In genomic region chr5:172760136-172760535, GRCh38 we compare ENCODE assay signal across 19 cellular contexts. TPM values are rescaled to one million over a fixed set of nuclear protein-coding genes. Genes with fewer than 3 reads are reported as not detected.
DNase-seq lines count a peak whose midpoint lies in the region; ATAC-seq and TF ChIP-seq lines count a peak whose summit lies in the region.
"Had no signal": no experiment of that assay in that cellular context is flagged by ENCODE, and none has a peak within 500 bp of the region (broad histone marks: within the 10 kb centered on the region; RNA-seq: fewer than 3 reads in every experiment).

No MANE protein-coding gene starts in this region.

- peaks cover 0 to 4% of the 10 kb centered on the region in 2 donors for H3K36me3 Mint-ChIP-seq in activated T-cell treated with anti-CD3 and anti-CD28 coated beads, Interleukin-2, amount 50 U/mL, for 72 hours (ENCODE audit: insufficient read depth in 2 of 2)
- peaks cover 5% of the 10 kb centered on the region for H3K36me3 Mint-ChIP-seq in stimulated activated effector memory CD8-positive, alpha-beta T cell treated with anti-CD3 and anti-CD28 coated beads, Interleukin-12 subunit alpha, Interleukin-12 subunit beta, amount 100 ng/mL, for 72 hours
- H3K36me3 Mint-ChIP-seq: CD14-positive monocyte had no signal

- peak overlapping the region; percentile 87 for H3K27ac Mint-ChIP-seq in activated T-cell treated with anti-CD3 and anti-CD28 coated beads, Interleukin-2, amount 50 U/mL, for 72 hours
- peak overlapping the region; percentile 14 for H3K27ac Mint-ChIP-seq in stimulated activated effector memory CD8-positive, alpha-beta T cell treated with anti-CD3 and anti-CD28 coated beads, Interleukin-12 subunit alpha, Interleukin-12 subunit beta, amount 100 ng/mL, for 72 hours

- CTCF ChIA-PET in HEK293 (lab: Yijun Ruan, JAX), result interaction anchor here (0.7 to 1.3 kb wide), 2 partner anchors 19 to 1558 kb away, joined by 3 to 4 read pairs; no protein-coding TSS in a partner anchor

- H3K9me3 ChIP-seq in HEK293 (ENCODE audit: control insufficient read depth, insufficient read depth, low read depth, low read length), result no peaks in the 10 kb centered on the region
- H3K9me3 ChIP-seq: BE2C had no signal

- H3K9me3 Mint-ChIP-seq in activated T-cell treated with anti-CD3 and anti-CD28 coated beads, Interleukin-2, amount 50 U/mL, for 72 hours, result peaks cover 0 to 5% of the 10 kb centered on the region in 2 donors
- peaks cover 6% of the 10 kb centered on the region for H3K9me3 Mint-ChIP-seq in stimulated activated effector memory CD8-positive, alpha-beta T cell treated with anti-CD3 and anti-CD28 coated beads, Interleukin-12 subunit alpha, Interleukin-12 subunit beta, amount 100 ng/mL, for 72 hours
- H3K9me3 Mint-ChIP-seq: CD4-positive, alpha-beta T cell had no signal

- in situ Hi-C loops in ACHN (cut with HindIII; ENCODE audit: low pct_ligation_motif_present, low pct_unique_long_range_greater_than_20kb, low sequenced_read_pairs), result no loop called here

- H3K27ac ChIP-seq in HEK293 (ENCODE audit: extremely low read depth, low read depth, low read length), result no peak overlapping the region
- H3K27ac ChIP-seq: 22Rv1, BLaER1 had no signal

- H3K4me1 Mint-ChIP-seq in activated T-cell treated with anti-CD3 and anti-CD28 coated beads, Interleukin-2, amount 50 U/mL, for 72 hours (ENCODE audit: low read depth), result peaks cover 6% of the 10 kb centered on the region
- peaks cover 27% of the 10 kb centered on the region for H3K4me1 Mint-ChIP-seq in stimulated activated effector memory CD8-positive, alpha-beta T cell treated with anti-CD3 and anti-CD28 coated beads, Interleukin-12 subunit alpha, Interleukin-12 subunit beta, amount 100 ng/mL, for 72 hours

- H3K4me3 Mint-ChIP-seq in activated T-cell treated with anti-CD3 and anti-CD28 coated beads, Interleukin-2, amount 50 U/mL, for 72 hours, result no peak overlapping the region
- H3K4me3 Mint-ChIP-seq in stimulated activated effector memory CD8-positive, alpha-beta T cell treated with anti-CD3 and anti-CD28 coated beads, Interleukin-12 subunit alpha, Interleukin-12 subunit beta, amount 100 ng/mL, for 72 hours, result no peak overlapping the region
- H3K4me3 Mint-ChIP-seq: CD4-positive, alpha-beta T cell had no signal

- H3K4me1 ChIP-seq in HEK293 (ENCODE audit: control insufficient read depth, insufficient read depth, low read length), result no peaks in the 10 kb centered on the region
- H3K4me1 ChIP-seq: BE2C had no signal

- H3K4me3 ChIP-seq in HEK293 (ENCODE audit: low read depth, low read length), result no peak overlapping the region
- H3K4me3 ChIP-seq: A549, BLaER1, GM12878 had no signal

- ATAC-seq in activated T-cell treated with anti-CD3 and anti-CD28 coated beads, Interleukin-2, amount 50 U/mL, for 72 hours (replicated peaks in 1 of 2), result no peak
- ATAC-seq in stimulated activated effector memory CD8-positive, alpha-beta T cell treated with anti-CD3 and anti-CD28 coated beads, Interleukin-12 subunit alpha, Interleukin-12 subunit beta, amount 100 ng/mL, for 72 hours, result no peak
- ATAC-seq: A549, GM12878 had no signal

- POLR2A ChIA-PET in HEK293 (lab: Yijun Ruan, JAX), result interaction anchor here (0.7 to 2.8 kb wide), 2 partner anchors 11 to 13 kb away, joined by 3 to 16 read pairs; partner anchors contain the start of gene DUSP1

- no peak for DNase-seq in activated T-cell treated with anti-CD3 and anti-CD28 coated beads, Interleukin-2, amount 50 U/mL, for 72 hours
- no peak for DNase-seq in activated T-cell treated with anti-CD3 and anti-CD28 coated beads for 4 hours
- DNase-seq in stimulated activated effector memory CD8-positive, alpha-beta T cell treated with anti-CD3 and anti-CD28 coated beads, Interleukin-12 subunit alpha, Interleukin-12 subunit beta, amount 100 ng/mL, for 72 hours (ENCODE audit: low spot score in 2 of 2), result no peak
- DNase-seq in hippocampal formation (lab: John Stamatoyannopoulos, UW), result no peak
- DNase-seq in HK-2 (ENCODE audit: unreplicated experiment), result no peak
- DNase-seq in ACHN, result no peak
- DNase-seq: BE2C; C1 segment of cervical spinal cord; CD4-positive, alpha-beta T cell; CD8-positive, alpha-beta memory T cell; COR-L47; DMS 273 treated with DMSO at 0.1 percent for 48 hours; DMS79 treated with DMSO at 0.1 percent for 48 hours had no signal

- TF ChIP-seq CTCF in HEK293 (tag by site-specific recombination; IDR thresholded peaks at IDR 0.05), result no peak

- no peaks in the 10 kb centered on the region for H3K27me3 Mint-ChIP-seq in activated T-cell treated with anti-CD3 and anti-CD28 coated beads, Interleukin-2, amount 50 U/mL, for 72 hours (ENCODE audit: low read depth)
- H3K27me3 Mint-ChIP-seq: CD4-positive, alpha-beta T cell had no signal

- H3K36me3 ChIP-seq in HEK293 (ENCODE audit: control insufficient read depth in 2 of 2, insufficient read depth in 1 of 2, low read length in 2 of 2), result no peaks in the 10 kb centered on the region
- H3K36me3 ChIP-seq: BE2C, BLaER1 had no signal

TF ChIP-seq in HEK293, 187 proteins besides CTCF, POLR2A, EP300 and RAD21:
- TF ChIP-seq ZNF843 (tag by site-specific recombination; IDR thresholded peaks at IDR 0.05) (no peak), SP3 (tag by site-specific recombination; IDR thresholded peaks at IDR 0.05) (no peak), ZNF558 (tag by site-specific recombination; IDR thresholded peaks at IDR 0.05) (peak; percentile 100)

RNA-seq across cellular contexts. Expression of gene DUSP1, which starts 10.9 kb away (rescaled TPM):
- total RNA-seq in activated T-cell treated with anti-CD3 and anti-CD28 coated beads, Interleukin-2, amount 50 U/mL, for 72 hours, result 10 to 100 TPM; 14.5 to 24.5 TPM
